ENCODE assay signal across 8 cellular contexts in genomic region chr11:19711911-19712280, GRCh38. TPM values are rescaled to one million over a fixed set of nuclear protein-coding genes. Genes with fewer than 3 reads are reported as not detected.
A peak's percentile ranks its signal among the peaks of the same experiment; 100 is the strongest.
DNase-seq lines count a peak whose midpoint lies in the region; ATAC-seq and TF ChIP-seq lines count a peak whose summit lies in the region.

No MANE protein-coding gene starts in this region.

- TF ChIP-seq CTCF in smooth muscle cell (IDR thresholded peaks at IDR 0.05; ENCODE audit: borderline replicate concordance, insufficient read depth, poor library complexity, severe bottlenecking), result no peak

- peaks cover 18% of the 10 kb centered on the region for H3K4me1 Mint-ChIP-seq in activated naive CD8-positive, alpha-beta T cell treated with anti-CD3 and anti-CD28 coated beads, Interleukin-2, amount 10 ng/mL, durations not matched to agents 7 days and 5 days

- H3K27me3 Mint-ChIP-seq in activated naive CD8-positive, alpha-beta T cell treated with anti-CD3 and anti-CD28 coated beads, Interleukin-2, amount 10 ng/mL, durations not matched to agents 7 days and 5 days, result peaks cover 52% of the 10 kb centered on the region

- no peak for DNase-seq in activated naive CD8-positive, alpha-beta T cell treated with anti-CD3 and anti-CD28 coated beads, Interleukin-2, amount 10 ng/mL, durations not matched to agents 7 days and 5 days
- DNase-seq in smooth muscle cell (lab: John Stamatoyannopoulos, UW; ENCODE audit: unreplicated experiment) (no peak), CD1c-positive myeloid dendritic cell (ENCODE audit: extremely low spot score) (no peak), OCI-M1 (lab: John Stamatoyannopoulos, UW) (no peak)

- H3K4me3 ChIP-seq in iPS-18c (ENCODE audit: insufficient read depth, low read depth, low read length) (peak overlapping the region; percentile 51), smooth muscle cell (peak overlapping the region; percentile 77)

- peak overlapping the region; percentile 77 for H3K27ac Mint-ChIP-seq in activated naive CD8-positive, alpha-beta T cell treated with anti-CD3 and anti-CD28 coated beads, Interleukin-2, amount 10 ng/mL, durations not matched to agents 7 days and 5 days

- H3K4me1 ChIP-seq in smooth muscle cell (ENCODE audit: low read depth), result peaks cover 29% of the 10 kb centered on the region

- H3K9ac ChIP-seq in smooth muscle cell (ENCODE audit: low read depth), result peak overlapping the region; percentile 82

- no peaks in the 10 kb centered on the region for H3F3A ChIP-seq in smooth muscle cell (ENCODE audit: low read depth)

- peak overlapping the region; percentile 88 for H3K4me2 ChIP-seq in smooth muscle cell

- ATAC-seq in GM18868 (IDR thresholded peaks at IDR 0.05; ENCODE audit: unreplicated experiment) (peak; percentile 1), HG03442 (IDR thresholded peaks at IDR 0.05; ENCODE audit: unreplicated experiment) (peak; percentile 3), HG02759 (IDR thresholded peaks at IDR 0.05; ENCODE audit: unreplicated experiment) (no peak)
- ATAC-seq in activated naive CD8-positive, alpha-beta T cell treated with anti-CD3 and anti-CD28 coated beads, Interleukin-2, amount 10 ng/mL, durations not matched to agents 7 days and 5 days (ENCODE audit: low read depth), result no peak

- peaks cover 3% of the 10 kb centered on the region for H3K9me3 ChIP-seq in iPS-18c (ENCODE audit: control insufficient read depth, insufficient read depth, low read length)
- H3K9me3 ChIP-seq in smooth muscle cell (replicated peaks; ENCODE audit: low read depth), result no peaks in the 10 kb centered on the region

- no peaks in the 10 kb centered on the region for H3K9me3 Mint-ChIP-seq in activated naive CD8-positive, alpha-beta T cell treated with anti-CD3 and anti-CD28 coated beads, Interleukin-2, amount 10 ng/mL, durations not matched to agents 7 days and 5 days

- peaks cover 8% of the 10 kb centered on the region for H3K27me3 ChIP-seq in smooth muscle cell (ENCODE audit: low read depth)

- peaks cover 4% of the 10 kb centered on the region for H3K79me2 ChIP-seq in smooth muscle cell (ENCODE audit: low read depth)

- H3K27ac ChIP-seq in smooth muscle cell (ENCODE audit: low read depth), result peak overlapping the region; percentile 86

- no peaks in the 10 kb centered on the region for H3K36me3 Mint-ChIP-seq in activated naive CD8-positive, alpha-beta T cell treated with anti-CD3 and anti-CD28 coated beads, Interleukin-2, amount 10 ng/mL, durations not matched to agents 7 days and 5 days

- H4K20me1 ChIP-seq in smooth muscle cell (ENCODE audit: low read depth), result no peaks in the 10 kb centered on the region

- H3K4me3 Mint-ChIP-seq in activated naive CD8-positive, alpha-beta T cell treated with anti-CD3 and anti-CD28 coated beads, Interleukin-2, amount 10 ng/mL, durations not matched to agents 7 days and 5 days, result peak overlapping the region; percentile 82

- POLR2A ChIA-PET in activated naive CD8-positive, alpha-beta T cell treated with anti-CD3 and anti-CD28 coated beads, Interleukin-2, amount 10 ng/mL, durations not matched to agents 7 days and 5 days (lab: Charles Lee), result interaction anchor here (1.3 kb wide), 1 partner anchor 12 kb away, joined by 5 read pairs; no protein-coding TSS in a partner anchor

- H2AFZ ChIP-seq in smooth muscle cell (ENCODE audit: low read depth), result peak overlapping the region; percentile 79

- WGBS in smooth muscle cell (ENCODE audit: low lambda C conversion rate), result 13% methylated on average over 16 of the region's 16 CpGs

- no peaks in the 10 kb centered on the region for H3K36me3 ChIP-seq in smooth muscle cell (ENCODE audit: low read depth)

RNA-seq across cellular contexts. Expression of gene NAV2, which starts 0.7 kb away (rescaled TPM):
- 1 to 10 TPM; 2.9 to 4.1 TPM for total RNA-seq in activated naive CD8-positive, alpha-beta T cell treated with anti-CD3 and anti-CD28 coated beads, Interleukin-2, amount 10 ng/mL, durations not matched to agents 7 days and 5 days
- total RNA-seq in smooth muscle cell, result 44.2 and 67.5 TPM in 2 replicates
- 14.1 and 33.2 TPM in 2 replicates for polyA plus RNA-seq in smooth muscle cell

Comparison
In these comparisons a context has a peak if more than half of its experiments do, and no peak if none do; other contexts are left out.
1. ATAC-seq: peak in GM18868 (single experiment) and HG03442 (single experiment); none in activated naive CD8-positive, alpha-beta T cell treated with anti-CD3 and anti-CD28 coated beads, Interleukin-2, amount 10 ng/mL, durations not matched to agents 7 days and 5 days (single experiment) and HG02759 (single experiment).